12 cellular contexts compared by ENCODE assay signal in genomic region chr1:209607795-209608178, GRCh38. TPM values are rescaled to one million over a fixed set of nuclear protein-coding genes. Genes with fewer than 3 reads are reported as not detected.
DNase-seq lines count a peak whose midpoint lies in the region; ATAC-seq and TF ChIP-seq lines count a peak whose summit lies in the region.
"Had no signal": no experiment of that assay in that cellular context is flagged by ENCODE, and none has a peak within 500 bp of the region (broad histone marks: within the 10 kb centered on the region; RNA-seq: fewer than 3 reads in every experiment).

No MANE protein-coding gene starts in this region.

- no peak overlapping the region for H3K18ac ChIP-seq in H9 (ENCODE audit: insufficient read length, low read depth, low read length)

- no peak overlapping the region for H3K27ac ChIP-seq in H9 (ENCODE audit: insufficient read length, low read depth, low read length)
- H3K27ac ChIP-seq: SJCRH30, tibial artery had no signal

- no peak overlapping the region for H4K8ac ChIP-seq in H9 (replicated peaks; ENCODE audit: insufficient read length, low read depth, low read length)

- H4K91ac ChIP-seq in H9 (ENCODE audit: insufficient read length, low read depth, low read length) = no peak overlapping the region

- no peaks in the 10 kb centered on the region for H3K27me3 ChIP-seq in H9 (ENCODE audit: insufficient read depth, low read length)
- H3K27me3 ChIP-seq: tibial artery had no signal

- no peak overlapping the region for H2BK15ac ChIP-seq in H9 (ENCODE audit: low read depth, low read length)

- H2AFZ ChIP-seq in H9 (ENCODE audit: low read length) = no peak overlapping the region

- H3K27me3 Mint-ChIP-seq in H9 (ENCODE audit: low read depth) = peaks cover 2% of the 10 kb centered on the region

- H3K27ac Mint-ChIP-seq in H9 = no peak overlapping the region

- no peak overlapping the region for H3K4me2 ChIP-seq in H9 (ENCODE audit: insufficient read depth, insufficient read length, low read length)

- no peaks in the 10 kb centered on the region for H3K9me3 ChIP-seq in H9 (ENCODE audit: control insufficient read depth, low read depth, low read length)
- H3K9me3 ChIP-seq: SJCRH30, tibial artery had no signal

- no peak overlapping the region for H3K14ac ChIP-seq in H9 (ENCODE audit: insufficient read depth, low read length)

- no peak for TF ChIP-seq CTCF in H9 (conservative IDR thresholded peaks at IDR 0.05)

- no peak overlapping the region for H2BK120ac ChIP-seq in H9 (ENCODE audit: low read depth, low read length, poor library complexity, severe bottlenecking)

- no peaks in the 10 kb centered on the region for H4K20me1 ChIP-seq in H9 (ENCODE audit: control insufficient read depth, insufficient read depth, insufficient read length)

- H3K4me3 Mint-ChIP-seq in H9 = no peak overlapping the region; a peak in 1 of 5 replicates

- no peaks in the 10 kb centered on the region for H3K79me2 ChIP-seq in H9 (ENCODE audit: insufficient read depth, low read length)

- no peak overlapping the region for H3K9ac ChIP-seq in H9 (ENCODE audit: extremely low read depth, insufficient read length, low read length)

- no peak overlapping the region for H3K4ac ChIP-seq in H9 (ENCODE audit: low read depth, low read length)

- H3K4me1 ChIP-seq in H9 (ENCODE audit: insufficient read depth, low read length) = no peaks in the 10 kb centered on the region
- H3K4me1 ChIP-seq: SJCRH30, tibial artery had no signal

- no peak overlapping the region for H4K5ac ChIP-seq in H9 (ENCODE audit: insufficient read length, low read depth, low read length)

- H3K9me3 Mint-ChIP-seq in H9 = no peaks in the 10 kb centered on the region

- no peak overlapping the region for H3K23ac ChIP-seq in H9 (ENCODE audit: insufficient read length, low read depth, low read length)

- ATAC-seq in GM18867 (IDR thresholded peaks at IDR 0.05; ENCODE audit: unreplicated experiment) (peak; percentile 33), GM21529 (IDR thresholded peaks at IDR 0.05; ENCODE audit: unreplicated experiment) (peak; percentile 26), HG03175 (IDR thresholded peaks at IDR 0.05; ENCODE audit: unreplicated experiment) (peak; percentile 15), esophagus mucosa (peak; percentile 25), GM18858 (IDR thresholded peaks at IDR 0.05; ENCODE audit: unreplicated experiment) (no peak)

- DNase-seq in NCI-H748 treated with DMSO at 0.1 percent for 48 hours (lab: John Stamatoyannopoulos, UW) (no peak), NCI-H510A treated with DMSO at 0.1 percent for 48 hours (lab: John Stamatoyannopoulos, UW) (no peak), H9 (no peak)
- DNase-seq: NCI-H446 treated with DMSO at 0.1 percent for 48 hours, SJCRH30, tibial artery had no signal

- H3K23me2 ChIP-seq in H9 (ENCODE audit: insufficient read length, low read depth, low read length, poor library complexity, severe bottlenecking) = no peaks in the 10 kb centered on the region

- no peaks in the 10 kb centered on the region for H3K36me3 Mint-ChIP-seq in H9 (ENCODE audit: insufficient read depth in 1 of 3, low read depth in 3 of 3)

- no peak overlapping the region for H2BK20ac ChIP-seq in H9 (ENCODE audit: low read depth, low read length, poor library complexity, severe bottlenecking)

- WGBS in H9 (ENCODE audit: extremely low coverage, insufficient read length, low lambda C conversion rate) = no CpG with 5 or more reads among the region's 8 CpGs

- H3K4me1 Mint-ChIP-seq in H9 = no peaks in the 10 kb centered on the region

- no peaks in the 10 kb centered on the region for H3K79me1 ChIP-seq in H9 (ENCODE audit: insufficient read depth, low read depth, low read length, poor library complexity, severe bottlenecking)

- H2BK12ac ChIP-seq in H9 (ENCODE audit: insufficient read length, low read depth, low read length) = no peak overlapping the region

- no peak overlapping the region for H3K56ac ChIP-seq in H9 (ENCODE audit: insufficient read length, low read depth, low read length)

- H2AK5ac ChIP-seq in H9 (ENCODE audit: insufficient read length, low read length) = no peak overlapping the region

- H2BK5ac ChIP-seq in H9 (ENCODE audit: insufficient read length, low read length) = no peak overlapping the region

- H3T11ph ChIP-seq in H9 (ENCODE audit: low read length) = no peak overlapping the region

RNA-seq across cellular contexts. Expression of gene CAMK1G, which starts 24.3 kb away (rescaled TPM):
- total RNA-seq in esophagus mucosa (not detected), H9 (2021) (0.20 and 0.28 TPM in 2 replicates)
- total RNA-seq: pulmonary artery endothelial cell, SJCRH30 had no signal

RNA-seq across cellular contexts. Expression of gene LAMB3, which starts 44.4 kb away (rescaled TPM):
- total RNA-seq in esophagus mucosa (76.7 TPM), H9 (2021) (0.26 and 0.28 TPM in 2 replicates)

Comparison
In these comparisons a context has a peak if more than half of its experiments do, and no peak if none do; other contexts are left out.
1. RNA of gene LAMB3, which starts 44.4 kb away (total RNA-seq): 76.7 TPM in esophagus mucosa (single experiment); 0.26 to 0.28 TPM in H9; every median in the first group is over 10 times any median in the second.